In genomic region chr5:98292496-98292895, GRCh38 we compare ENCODE assay signal across 17 cellular contexts.
DNase-seq lines count a peak whose midpoint lies in the region; ATAC-seq, FAIRE-seq and TF ChIP-seq lines count a peak whose summit lies in the region.
"Had no signal": no experiment of that assay in that cellular context is flagged by ENCODE, and none has a peak within 500 bp of the region (broad histone marks: within the 10 kb centered on the region; RNA-seq: fewer than 3 reads in every experiment).

No MANE protein-coding gene starts in this region.

- no peaks in the 10 kb centered on the region for H3K27me3 ChIP-seq in astrocyte (ENCODE audit: insufficient read depth, low read length)

- H2AFZ ChIP-seq in astrocyte (ENCODE audit: low read depth, low read length), result no peak overlapping the region

- TF ChIP-seq POLR2A in GM12891 (IDR thresholded peaks at IDR 0.05; ENCODE audit: low read depth, low read length), result no peak

- H3K27me3 Mint-ChIP-seq in astrocyte (ENCODE audit: low read depth, unreplicated experiment), result no peaks in the 10 kb centered on the region
- no peaks in the 10 kb centered on the region for H3K27me3 Mint-ChIP-seq in activated CD8-positive, alpha-beta memory T cell treated with anti-CD3 and anti-CD28 coated beads, Interleukin-2, amount 10 ng/mL, durations not matched to agents 7 days and 5 days

- no peak overlapping the region for H3K27ac Mint-ChIP-seq in astrocyte (ENCODE audit: unreplicated experiment)
- H3K27ac Mint-ChIP-seq in activated CD8-positive, alpha-beta memory T cell treated with anti-CD3 and anti-CD28 coated beads, Interleukin-2, amount 10 ng/mL, durations not matched to agents 7 days and 5 days, result no peak overlapping the region

- H3K36me3 ChIP-seq in astrocyte (ENCODE audit: insufficient read depth, low read length), result no peaks in the 10 kb centered on the region

- peak; percentile 10 for DNase-seq in EL
- peak; percentile 23 for DNase-seq in HT1080 (ENCODE audit: low read depth)
- DNase-seq in astrocyte (ENCODE audit: low read depth), result peak; percentile 60
- DNase-seq in kidney tubule cell (ENCODE audit: low spot score), result peak; percentile 57
- DNase-seq in NCI-H2171 treated with DMSO at 0.1 percent for 48 hours (lab: John Stamatoyannopoulos, UW), result no peak
- no peak for DNase-seq in activated CD8-positive, alpha-beta memory T cell treated with anti-CD3 and anti-CD28 coated beads, Interleukin-2, amount 10 ng/mL, durations not matched to agents 7 days and 5 days
- no peak for DNase-seq in NAMALWA (ENCODE audit: low spot score)
- no peak for DNase-seq in GM12891 (ENCODE audit: insufficient read length, low spot score)
- DNase-seq: COR-L47, DMS53, GF-D8, NCI-H1092 treated with DMSO at 0.1 percent for 48 hours, NCI-H1694, NCI-H446 had no signal

- no peaks in the 10 kb centered on the region for H3K9me3 ChIP-seq in astrocyte (ENCODE audit: insufficient read depth, low read depth, low read length)

- CTCF ChIA-PET in activated CD8-positive, alpha-beta memory T cell treated with anti-CD3 and anti-CD28 coated beads, Interleukin-2, amount 10 ng/mL, durations not matched to agents 7 days and 5 days (lab: Charles Lee), result no interaction called here

- H3K27ac ChIP-seq in astrocyte (ENCODE audit: low read depth, low read length), result no peak overlapping the region
- H3K27ac ChIP-seq: C4-2B had no signal

- no peaks in the 10 kb centered on the region for H3K36me3 Mint-ChIP-seq in astrocyte (ENCODE audit: low read depth, unreplicated experiment)
- no peaks in the 10 kb centered on the region for H3K36me3 Mint-ChIP-seq in activated CD8-positive, alpha-beta memory T cell treated with anti-CD3 and anti-CD28 coated beads, Interleukin-2, amount 10 ng/mL, durations not matched to agents 7 days and 5 days

- H3K9ac ChIP-seq in astrocyte (ENCODE audit: low read length), result no peak overlapping the region

- no peak for FAIRE-seq in astrocyte (lab: Jason Lieb, UNC)
- FAIRE-seq in GM12891 (lab: Jason Lieb, UNC), result no peak
- FAIRE-seq: A204.1, K562 had no signal

- ATAC-seq in activated CD8-positive, alpha-beta memory T cell treated with anti-CD3 and anti-CD28 coated beads, Interleukin-2, amount 10 ng/mL, durations not matched to agents 7 days and 5 days, result no peak
- ATAC-seq: K562 had no signal

- H3K4me1 ChIP-seq in astrocyte (ENCODE audit: insufficient read depth, low read length), result no peaks in the 10 kb centered on the region

- H4K20me1 ChIP-seq in astrocyte (ENCODE audit: insufficient read depth, low read length), result no peaks in the 10 kb centered on the region

- H3K4me3 ChIP-seq in astrocyte (ENCODE audit: insufficient read depth, low read depth, low read length), result no peak overlapping the region
- H3K4me3 ChIP-seq: K562 had no signal

- H3K4me2 ChIP-seq in astrocyte (ENCODE audit: low read length), result no peak overlapping the region

- H3K9me3 Mint-ChIP-seq in astrocyte (ENCODE audit: unreplicated experiment), result no peaks in the 10 kb centered on the region
- no peaks in the 10 kb centered on the region for H3K9me3 Mint-ChIP-seq in activated CD8-positive, alpha-beta memory T cell treated with anti-CD3 and anti-CD28 coated beads, Interleukin-2, amount 10 ng/mL, durations not matched to agents 7 days and 5 days (ENCODE audit: low read depth)

- H3K79me2 ChIP-seq in astrocyte (ENCODE audit: insufficient read depth, low read length), result no peaks in the 10 kb centered on the region

- no peak overlapping the region for H3K4me3 Mint-ChIP-seq in astrocyte (ENCODE audit: unreplicated experiment)
- H3K4me3 Mint-ChIP-seq in activated CD8-positive, alpha-beta memory T cell treated with anti-CD3 and anti-CD28 coated beads, Interleukin-2, amount 10 ng/mL, durations not matched to agents 7 days and 5 days, result no peak overlapping the region

- peaks cover 20% of the 10 kb centered on the region for H3K4me1 Mint-ChIP-seq in astrocyte (ENCODE audit: low read depth, unreplicated experiment)
- H3K4me1 Mint-ChIP-seq in activated CD8-positive, alpha-beta memory T cell treated with anti-CD3 and anti-CD28 coated beads, Interleukin-2, amount 10 ng/mL, durations not matched to agents 7 days and 5 days, result peaks cover 5% of the 10 kb centered on the region

- no peak for TF ChIP-seq CTCF in astrocyte (IDR thresholded peaks at IDR 0.05; ENCODE audit: insufficient read depth, low read depth, low read length)

TF ChIP-seq in GM12891, 5 proteins besides CTCF, POLR2A, EP300 and RAD21:
- TF ChIP-seq TAF1 (IDR thresholded peaks at IDR 0.05; ENCODE audit: low read depth, low read length) (no peak), POU2F2 (IDR thresholded peaks at IDR 0.05; ENCODE audit: low read depth, low read length) (no peak), SPI1 (IDR thresholded peaks at IDR 0.05; ENCODE audit: low read depth, low read length) (no peak), PAX5 (IDR thresholded peaks at IDR 0.05; ENCODE audit: insufficient read depth, low read length, severe bottlenecking) (no peak)

Comparison
In these comparisons a context has a peak if more than half of its experiments do, and no peak if none do; other contexts are left out.
1. DNase-seq: peak in EL (single experiment), HT1080 (single experiment), astrocyte (single experiment) and kidney tubule cell (single experiment); none in NCI-H2171 treated with DMSO at 0.1 percent for 48 hours (single experiment), activated CD8-positive, alpha-beta memory T cell treated with anti-CD3 and anti-CD28 coated beads, Interleukin-2, amount 10 ng/mL, durations not matched to agents 7 days and 5 days (single experiment), NAMALWA (single experiment) and GM12891 (single experiment).